Comparison of ENCODE assay signal across 1 cellular context in genomic region chr1:196438324-196438723, GRCh38.
TF ChIP-seq lines count a peak whose summit lies in the region.

No MANE protein-coding gene starts in this region.

TF ChIP-seq in HepG2, 621 proteins besides CTCF, POLR2A, EP300 and RAD21 (continued from another document and continues in another):
- TF ChIP-seq PATZ1 (CRISPR knock-in tag; IDR thresholded peaks at IDR 0.05) (peak; percentile 42; the same call in 1 of the 2 replicates), ZNF615 (CRISPR knock-in tag; IDR thresholded peaks at IDR 0.05; ENCODE audit: borderline replicate concordance) (peak; percentile 24; the same call in 1 of the 2 replicates), ZFP36L2 (CRISPR knock-in tag; IDR thresholded peaks at IDR 0.05) (no peak), WIZ (CRISPR knock-in tag; IDR thresholded peaks at IDR 0.05) (no peak), ZFP90 (CRISPR knock-in tag; IDR thresholded peaks at IDR 0.05; ENCODE audit: borderline replicate concordance) (no peak), CCAR2 (optimal IDR thresholded peaks at IDR 0.05; ENCODE audit: low read depth, low read length) (no peak), SOX5 (CRISPR knock-in tag; IDR thresholded peaks at IDR 0.05; ENCODE audit: borderline replicate concordance) (peak; percentile 84), ZNF772 (CRISPR knock-in tag; IDR thresholded peaks at IDR 0.05) (no peak), GATAD2A (CRISPR knock-in tag; IDR thresholded peaks at IDR 0.05) (peak; percentile 91), ZGPAT (CRISPR knock-in tag; IDR thresholded peaks at IDR 0.05) (peak; percentile 85), MZF1 (CRISPR knock-in tag; IDR thresholded peaks at IDR 0.05; ENCODE audit: borderline replicate concordance) (no peak), ZNF446 (CRISPR knock-in tag; IDR thresholded peaks at IDR 0.05) (no peak), CEBPB (IDR thresholded peaks at IDR 0.05; ENCODE audit: borderline replicate concordance, low read depth, low read length) (peak; percentile 70; the same call in 1 of the 2 replicates), ZMYM3 (CRISPR knock-in tag; IDR thresholded peaks at IDR 0.05) (no peak), BORCS8-MEF2B (CRISPR knock-in tag; IDR thresholded peaks at IDR 0.05) (no peak), ZNF878 (CRISPR knock-in tag; IDR thresholded peaks at IDR 0.05) (peak; percentile 39; the same call in 1 of the 2 replicates), POGZ (CRISPR knock-in tag; IDR thresholded peaks at IDR 0.05) (peak; percentile 79), ZNF232 (CRISPR knock-in tag; IDR thresholded peaks at IDR 0.05; ENCODE audit: borderline replicate concordance) (no peak), NFE2 (CRISPR knock-in tag; IDR thresholded peaks at IDR 0.05) (no peak), ZNF292 (CRISPR knock-in tag; IDR thresholded peaks at IDR 0.05; ENCODE audit: borderline replicate concordance, low read depth) (no peak), MATR3 (CRISPR knock-in tag; IDR thresholded peaks at IDR 0.05) (no peak), ZBTB38 (CRISPR knock-in tag; IDR thresholded peaks at IDR 0.05) (no peak), ZNF790 (CRISPR knock-in tag; IDR thresholded peaks at IDR 0.05; ENCODE audit: borderline replicate concordance) (no peak), ZBTB14 (CRISPR knock-in tag; IDR thresholded peaks at IDR 0.05) (no peak), ISL2 (CRISPR knock-in tag; IDR thresholded peaks at IDR 0.05) (peak; percentile 95), HOXA7 (CRISPR knock-in tag; IDR thresholded peaks at IDR 0.05) (no peak), CENPT (CRISPR knock-in tag; IDR thresholded peaks at IDR 0.05; ENCODE audit: low read depth) (no peak), KDM1A (CRISPR knock-in tag; IDR thresholded peaks at IDR 0.05) (0 out of 2 replicates have a peak, but pooled peaks have one; percentile 13), SMARCE1 (IDR thresholded peaks at IDR 0.05; ENCODE audit: borderline replicate concordance) (no peak), NR2F2 (IDR thresholded peaks at IDR 0.05; ENCODE audit: borderline replicate concordance, low read depth) (peak; percentile 92), ZSCAN25 (CRISPR knock-in tag; IDR thresholded peaks at IDR 0.05) (no peak), NFE2L2 (IDR thresholded peaks at IDR 0.05; ENCODE audit: low read length) (no peak), ZNF496 (CRISPR knock-in tag; IDR thresholded peaks at IDR 0.05; ENCODE audit: insufficient replicate concordance) (no peak)
- TF ChIP-seq, protein P1, sequence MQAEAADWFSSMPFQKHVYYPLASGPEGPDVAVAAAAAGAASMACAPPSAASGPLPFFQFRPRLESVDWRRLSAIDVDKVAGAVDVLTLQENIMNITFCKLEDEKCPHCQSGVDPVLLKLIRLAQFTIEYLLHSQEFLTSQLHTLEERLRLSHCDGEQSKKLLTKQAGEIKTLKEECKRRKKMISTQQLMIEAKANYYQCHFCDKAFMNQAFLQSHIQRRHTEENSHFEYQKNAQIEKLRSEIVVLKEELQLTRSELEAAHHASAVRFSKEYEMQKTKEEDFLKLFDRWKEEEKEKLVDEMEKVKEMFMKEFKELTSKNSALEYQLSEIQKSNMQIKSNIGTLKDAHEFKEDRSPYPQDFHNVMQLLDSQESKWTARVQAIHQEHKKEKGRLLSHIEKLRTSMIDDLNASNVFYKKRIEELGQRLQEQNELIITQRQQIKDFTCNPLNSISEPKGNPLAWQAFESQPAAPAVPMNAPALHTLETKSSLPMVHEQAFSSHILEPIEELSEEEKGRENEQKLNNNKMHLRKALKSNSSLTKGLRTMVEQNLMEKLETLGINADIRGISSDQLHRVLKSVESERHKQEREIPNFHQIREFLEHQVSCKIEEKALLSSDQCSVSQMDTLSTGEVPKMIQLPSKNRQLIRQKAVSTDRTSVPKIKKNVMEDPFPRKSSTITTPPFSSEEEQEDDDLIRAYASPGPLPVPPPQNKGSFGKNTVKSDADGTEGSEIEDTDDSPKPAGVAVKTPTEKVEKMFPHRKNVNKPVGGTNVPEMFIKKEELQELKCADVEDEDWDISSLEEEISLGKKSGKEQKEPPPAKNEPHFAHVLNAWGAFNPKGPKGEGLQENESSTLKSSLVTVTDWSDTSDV (CRISPR knock-in tag; IDR thresholded peaks at IDR 0.05) = no peak
- TF ChIP-seq, protein P2, sequence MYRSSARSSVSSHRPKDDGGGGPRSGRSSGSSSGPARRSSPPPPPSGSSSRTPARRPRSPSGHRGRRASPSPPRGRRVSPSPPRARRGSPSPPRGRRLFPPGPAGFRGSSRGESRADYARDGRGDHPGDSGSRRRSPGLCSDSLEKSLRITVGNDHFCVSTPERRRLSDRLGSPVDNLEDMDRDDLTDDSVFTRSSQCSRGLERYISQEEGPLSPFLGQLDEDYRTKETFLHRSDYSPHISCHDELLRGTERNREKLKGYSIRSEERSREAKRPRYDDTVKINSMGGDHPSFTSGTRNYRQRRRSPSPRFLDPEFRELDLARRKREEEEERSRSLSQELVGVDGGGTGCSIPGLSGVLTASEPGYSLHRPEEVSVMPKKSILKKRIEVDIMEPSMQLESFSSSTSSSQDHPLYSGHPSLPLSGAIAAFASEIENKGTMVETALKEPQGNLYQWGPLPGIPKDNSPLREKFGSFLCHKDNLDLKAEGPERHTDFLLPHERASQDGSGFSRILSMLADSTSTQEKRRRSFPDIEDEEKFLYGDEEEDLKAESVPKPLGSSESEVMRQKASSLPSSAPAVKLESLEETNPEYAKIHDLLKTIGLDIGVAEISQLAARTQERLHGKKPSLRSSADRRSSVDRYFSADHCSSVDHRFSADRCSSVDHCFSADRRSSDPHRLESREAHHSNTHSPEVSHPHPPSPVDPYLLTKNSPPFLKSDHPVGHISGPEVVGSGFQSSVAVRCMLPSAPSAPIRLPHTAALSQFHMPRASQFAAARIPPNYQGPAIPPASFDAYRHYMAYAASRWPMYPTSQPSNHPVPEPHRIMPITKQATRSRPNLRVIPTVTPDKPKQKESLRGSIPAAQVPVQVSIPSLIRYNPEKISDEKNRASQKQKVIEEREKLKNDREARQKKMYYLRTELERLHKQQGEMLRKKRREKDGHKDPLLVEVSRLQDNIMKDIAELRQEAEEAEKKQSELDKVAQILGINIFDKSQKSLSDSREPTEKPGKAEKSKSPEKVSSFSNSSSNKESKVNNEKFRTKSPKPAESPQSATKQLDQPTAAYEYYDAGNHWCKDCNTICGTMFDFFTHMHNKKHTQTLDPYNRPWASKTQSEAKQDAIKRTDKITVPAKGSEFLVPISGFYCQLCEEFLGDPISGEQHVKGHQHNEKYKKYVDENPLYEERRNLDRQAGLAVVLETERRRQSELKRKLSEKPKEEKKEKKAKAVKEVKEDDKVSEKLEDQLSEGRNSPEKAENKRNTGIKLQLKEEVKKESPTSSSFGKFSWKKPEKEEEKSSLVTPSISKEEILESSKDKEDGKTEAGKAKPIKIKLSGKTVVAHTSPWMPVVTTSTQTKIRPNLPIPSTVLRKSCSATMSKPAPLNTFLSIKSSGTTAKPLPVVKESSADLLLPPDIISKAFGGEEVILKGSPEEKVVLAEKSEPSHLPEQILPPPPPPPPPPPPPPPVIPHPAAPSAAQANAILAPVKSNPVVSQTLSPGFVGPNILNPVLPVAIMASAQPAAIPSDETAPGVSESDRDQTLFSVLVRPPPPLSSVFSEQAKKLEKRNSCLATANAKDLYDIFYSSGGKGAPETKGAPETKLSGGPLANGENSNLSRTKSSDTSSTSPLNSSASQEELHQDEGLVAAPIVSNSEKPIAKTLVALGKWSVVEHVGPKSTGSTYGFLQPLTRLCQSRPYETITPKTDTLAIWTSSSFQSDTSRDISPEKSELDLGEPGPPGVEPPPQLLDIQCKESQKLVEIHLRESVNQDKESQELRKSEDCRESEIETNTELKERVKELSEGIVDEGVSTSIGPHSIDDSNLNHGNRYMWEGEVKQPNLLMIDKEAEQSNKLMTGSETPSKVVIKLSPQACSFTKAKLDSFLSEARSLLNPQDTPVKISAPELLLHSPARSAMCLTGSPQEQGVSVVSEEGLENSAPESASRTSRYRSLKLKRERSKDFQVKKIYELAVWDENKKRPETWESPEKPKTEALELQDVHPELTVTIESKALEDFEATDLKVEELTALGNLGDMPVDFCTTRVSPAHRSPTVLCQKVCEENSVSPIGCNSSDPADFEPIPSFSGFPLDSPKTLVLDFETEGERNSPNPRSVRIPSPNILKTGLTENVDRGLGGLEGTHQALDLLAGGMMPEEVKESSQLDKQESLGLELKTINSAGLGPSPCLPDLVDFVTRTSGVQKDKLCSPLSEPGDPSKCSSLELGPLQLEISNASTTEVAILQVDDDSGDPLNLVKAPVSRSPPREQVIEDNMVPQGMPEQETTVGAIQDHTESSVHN (CRISPR knock-in tag; IDR thresholded peaks at IDR 0.05) = no peak
- TF ChIP-seq, protein P3, sequence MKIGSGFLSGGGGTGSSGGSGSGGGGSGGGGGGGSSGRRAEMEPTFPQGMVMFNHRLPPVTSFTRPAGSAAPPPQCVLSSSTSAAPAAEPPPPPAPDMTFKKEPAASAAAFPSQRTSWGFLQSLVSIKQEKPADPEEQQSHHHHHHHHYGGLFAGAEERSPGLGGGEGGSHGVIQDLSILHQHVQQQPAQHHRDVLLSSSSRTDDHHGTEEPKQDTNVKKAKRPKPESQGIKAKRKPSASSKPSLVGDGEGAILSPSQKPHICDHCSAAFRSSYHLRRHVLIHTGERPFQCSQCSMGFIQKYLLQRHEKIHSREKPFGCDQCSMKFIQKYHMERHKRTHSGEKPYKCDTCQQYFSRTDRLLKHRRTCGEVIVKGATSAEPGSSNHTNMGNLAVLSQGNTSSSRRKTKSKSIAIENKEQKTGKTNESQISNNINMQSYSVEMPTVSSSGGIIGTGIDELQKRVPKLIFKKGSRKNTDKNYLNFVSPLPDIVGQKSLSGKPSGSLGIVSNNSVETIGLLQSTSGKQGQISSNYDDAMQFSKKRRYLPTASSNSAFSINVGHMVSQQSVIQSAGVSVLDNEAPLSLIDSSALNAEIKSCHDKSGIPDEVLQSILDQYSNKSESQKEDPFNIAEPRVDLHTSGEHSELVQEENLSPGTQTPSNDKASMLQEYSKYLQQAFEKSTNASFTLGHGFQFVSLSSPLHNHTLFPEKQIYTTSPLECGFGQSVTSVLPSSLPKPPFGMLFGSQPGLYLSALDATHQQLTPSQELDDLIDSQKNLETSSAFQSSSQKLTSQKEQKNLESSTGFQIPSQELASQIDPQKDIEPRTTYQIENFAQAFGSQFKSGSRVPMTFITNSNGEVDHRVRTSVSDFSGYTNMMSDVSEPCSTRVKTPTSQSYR (CRISPR knock-in tag; IDR thresholded peaks at IDR 0.05; ENCODE audit: borderline replicate concordance) = no peak
- TF ChIP-seq, protein P4, sequence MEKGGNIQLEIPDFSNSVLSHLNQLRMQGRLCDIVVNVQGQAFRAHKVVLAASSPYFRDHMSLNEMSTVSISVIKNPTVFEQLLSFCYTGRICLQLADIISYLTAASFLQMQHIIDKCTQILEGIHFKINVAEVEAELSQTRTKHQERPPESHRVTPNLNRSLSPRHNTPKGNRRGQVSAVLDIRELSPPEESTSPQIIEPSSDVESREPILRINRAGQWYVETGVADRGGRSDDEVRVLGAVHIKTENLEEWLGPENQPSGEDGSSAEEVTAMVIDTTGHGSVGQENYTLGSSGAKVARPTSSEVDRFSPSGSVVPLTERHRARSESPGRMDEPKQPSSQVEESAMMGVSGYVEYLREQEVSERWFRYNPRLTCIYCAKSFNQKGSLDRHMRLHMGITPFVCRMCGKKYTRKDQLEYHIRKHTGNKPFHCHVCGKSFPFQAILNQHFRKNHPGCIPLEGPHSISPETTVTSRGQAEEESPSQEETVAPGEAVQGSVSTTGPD (CRISPR knock-in tag; IDR thresholded peaks at IDR 0.05) = no peak
- TF ChIP-seq, protein P5, sequence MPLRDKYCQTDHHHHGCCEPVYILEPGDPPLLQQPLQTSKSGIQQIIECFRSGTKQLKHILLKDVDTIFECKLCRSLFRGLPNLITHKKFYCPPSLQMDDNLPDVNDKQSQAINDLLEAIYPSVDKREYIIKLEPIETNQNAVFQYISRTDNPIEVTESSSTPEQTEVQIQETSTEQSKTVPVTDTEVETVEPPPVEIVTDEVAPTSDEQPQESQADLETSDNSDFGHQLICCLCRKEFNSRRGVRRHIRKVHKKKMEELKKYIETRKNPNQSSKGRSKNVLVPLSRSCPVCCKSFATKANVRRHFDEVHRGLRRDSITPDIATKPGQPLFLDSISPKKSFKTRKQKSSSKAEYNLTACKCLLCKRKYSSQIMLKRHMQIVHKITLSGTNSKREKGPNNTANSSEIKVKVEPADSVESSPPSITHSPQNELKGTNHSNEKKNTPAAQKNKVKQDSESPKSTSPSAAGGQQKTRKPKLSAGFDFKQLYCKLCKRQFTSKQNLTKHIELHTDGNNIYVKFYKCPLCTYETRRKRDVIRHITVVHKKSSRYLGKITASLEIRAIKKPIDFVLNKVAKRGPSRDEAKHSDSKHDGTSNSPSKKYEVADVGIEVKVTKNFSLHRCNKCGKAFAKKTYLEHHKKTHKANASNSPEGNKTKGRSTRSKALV (CRISPR knock-in tag; IDR thresholded peaks at IDR 0.05) = no peak
